9 cellular contexts compared by ENCODE assay signal in the genomic region with DNA sequence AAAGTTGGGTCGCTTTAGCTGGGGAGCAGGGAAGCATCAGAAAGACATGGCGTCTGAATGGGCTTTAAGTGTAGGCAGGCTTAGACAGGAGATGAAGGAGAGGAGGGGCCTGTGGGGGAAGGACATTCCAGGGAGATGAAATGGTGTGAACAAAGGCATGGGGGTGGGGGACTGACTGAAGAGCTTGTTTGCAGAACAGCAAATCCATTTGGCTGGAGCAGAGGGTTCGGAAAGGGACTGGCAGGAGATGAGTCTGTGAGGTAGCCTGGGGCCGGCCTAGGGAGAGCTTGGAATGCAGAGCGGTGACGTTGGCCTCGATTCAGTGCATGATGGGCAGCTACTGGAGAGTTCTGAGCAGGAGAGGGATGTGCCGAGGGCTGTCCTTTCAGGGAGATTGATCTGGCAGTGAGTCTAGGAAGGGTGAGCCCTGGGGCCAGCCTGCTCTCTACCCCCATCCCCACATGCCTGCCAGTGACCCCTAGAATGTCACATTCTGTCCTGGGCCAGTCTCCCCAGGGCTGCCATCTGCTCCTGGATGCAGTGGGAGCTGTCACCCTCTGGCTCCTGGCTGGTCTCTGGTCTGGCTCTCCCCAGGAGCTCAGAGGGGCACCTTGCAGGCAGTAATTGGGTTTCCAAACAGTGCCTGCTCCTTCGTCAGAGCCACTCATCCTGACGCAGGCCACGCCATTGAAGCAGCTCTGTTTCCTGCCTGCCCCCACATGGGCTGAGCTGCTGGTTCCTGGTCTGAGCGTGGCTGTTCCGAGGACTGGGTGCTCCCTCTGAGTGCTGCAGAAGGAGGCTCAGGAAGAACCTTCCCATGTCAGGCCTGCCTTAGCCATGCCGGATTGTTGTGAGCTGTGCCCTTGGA. TPM values are rescaled to one million over a fixed set of nuclear protein-coding genes. Genes with fewer than 3 reads are reported as not detected.
DNase-seq lines count a peak whose midpoint lies in the region; ATAC-seq and TF ChIP-seq lines count a peak whose summit lies in the region.
"Had no signal": no experiment of that assay in that cellular context is flagged by ENCODE, and none has a peak within 500 bp of the region (broad histone marks: within the 10 kb centered on the region; RNA-seq: fewer than 3 reads in every experiment).

No MANE protein-coding gene starts in this region.

- H3K36me3 ChIP-seq in HUES64 (ENCODE audit: insufficient read depth, low read length) (peaks cover 8% of the 10 kb centered on the region), skeletal muscle tissue (ENCODE audit: control insufficient read depth in 3 of 3, insufficient read depth in 3 of 3, low read length in 3 of 3) (peaks cover 50 to 68% (median 63%) of the 10 kb centered on the region in 3 donors)

- CTCF ChIA-PET in HEK293T (lab: Yijun Ruan, JAX): interaction anchor here (0.6 to 3.3 kb wide), 8 partner anchors 8 to 191 kb away, joined by 3 to 15 read pairs (median 6); no protein-coding TSS in a partner anchor

- POLR2A ChIA-PET in HEK293T (lab: Yijun Ruan, JAX): interaction anchor here (3.5 kb wide), 1 partner anchor 68 kb away, joined by 9 read pairs; a partner anchor contains a TSS

- ATAC-seq in GM19455 (IDR thresholded peaks at IDR 0.05; ENCODE audit: unreplicated experiment): no peak
- no peak for ATAC-seq in HG02798 (IDR thresholded peaks at IDR 0.05; ENCODE audit: poor library complexity, unreplicated experiment)

- peak; percentile 67 for DNase-seq in brain pericyte (ENCODE audit: low read depth, low spot score)
- peak; percentile 62 for DNase-seq in iPS-NIHi11 (ENCODE audit: low spot score)
- DNase-seq in HUDEP-2 (lab: John Stamatoyannopoulos, UW; ENCODE audit: unreplicated experiment in 76 of 76): no peak
- no peak for DNase-seq in HEK293T (ENCODE audit: extremely low spot score)

- H3K27me3 ChIP-seq in HUES64 (ENCODE audit: insufficient read depth, low read length) (no peaks in the 10 kb centered on the region), skeletal muscle tissue (ENCODE audit: control insufficient read depth in 3 of 3, insufficient read depth in 3 of 3, low read length in 3 of 3) (no peaks in the 10 kb centered on the region)

- WGBS in HUES64: 56% methylated on average over 14 of the region's 14 CpGs

- H3K9ac ChIP-seq in HUES64 (ENCODE audit: low read depth, low read length) (peak overlapping the region; percentile 43; the same call in 1 of the 2 replicates), skeletal muscle tissue (ENCODE audit: low read depth in 1 of 3, low read length in 3 of 3) (peak overlapping the region; percentile 27 to 69 (median 32))

- H3K4me1 ChIP-seq in HUES64 (ENCODE audit: insufficient read depth, low read length) (peaks cover 37% of the 10 kb centered on the region), skeletal muscle tissue (ENCODE audit: control insufficient read depth in 3 of 3, insufficient read depth in 3 of 3, low read length in 3 of 3) (peaks cover 28 to 50% (median 31%) of the 10 kb centered on the region in 3 donors)

- H3K4me3 ChIP-seq in HUES64 (ENCODE audit: low read length) (no peak overlapping the region), skeletal muscle tissue (ENCODE audit: low read length in 3 of 3) (peak overlapping the region in 1 of 3 donors; percentile 29)
- H3K4me3 ChIP-seq: PC-9 had no signal

- H3K9me3 ChIP-seq in HUES64 (ENCODE audit: insufficient read depth, low read depth, low read length) (no peaks in the 10 kb centered on the region), skeletal muscle tissue (ENCODE audit: control insufficient read depth in 3 of 3, low read length in 3 of 3) (no peaks in the 10 kb centered on the region)

- H3K27ac ChIP-seq in HUES64 (ENCODE audit: low read depth, low read length) (peak overlapping the region; percentile 74), skeletal muscle tissue (ENCODE audit: low read depth, low read length) (peak overlapping the region; percentile 28)
- H3K27ac ChIP-seq: PC-9 had no signal

TF ChIP-seq in HEK293T, 16 proteins besides CTCF, POLR2A, EP300 and RAD21:
- TF ChIP-seq NFRKB (IDR thresholded peaks at IDR 0.05): no peak

RNA-seq across cellular contexts. Expression of a gene that starts 22.3 kb away (rescaled TPM):
- 22.8 TPM for polyA plus RNA-seq in HUES64 (2013, experiment 1 of 2)
- 19.4 TPM for polyA plus RNA-seq in HUES64 (2013, experiment 2 of 2)
- total RNA-seq in skeletal muscle tissue: 14.1 TPM

RNA-seq across cellular contexts. Expression of a gene that starts 42.2 kb away (rescaled TPM):
- polyA plus RNA-seq in HUES64 (2013, experiment 1 of 2): 5.5 TPM
- polyA plus RNA-seq in HUES64 (2013, experiment 2 of 2): 5.3 TPM
- under 0.01 TPM for total RNA-seq in skeletal muscle tissue

Comparison
In these comparisons a context has a peak if more than half of its experiments do, and no peak if none do; other contexts are left out.
1. DNase-seq: peak in brain pericyte (single experiment) and iPS-NIHi11 (single experiment); none in HUDEP-2 (0 of 76) and HEK293T (single experiment).